8 cellular contexts compared by ENCODE assay signal in genomic region chr1:151458936-151459330, GRCh38. TPM values are rescaled to one million over a fixed set of nuclear protein-coding genes. Genes with fewer than 3 reads are reported as not detected.
DNase-seq lines count a peak whose midpoint lies in the region; ATAC-seq and TF ChIP-seq lines count a peak whose summit lies in the region.

No MANE protein-coding gene starts in this region.

- peak overlapping the region; percentile 55; the same call in 1 of the 2 replicates for H3K9ac ChIP-seq in HCT116 (ENCODE audit: low read length)

- TF ChIP-seq CTCF in HCT116 (IDR thresholded peaks at IDR 0.05 in 2 of 3, conservative IDR thresholded peaks at IDR 0.05 in 1 of 3; ENCODE audit: borderline replicate concordance in 1 of 3, insufficient read depth in 1 of 3, low read depth in 2 of 3, low read length in 2 of 3) = no peak

- ATAC-seq in HCT116 (peak; percentile 70), left lobe of liver (peak; percentile 52), GM19395 (IDR thresholded peaks at IDR 0.05; ENCODE audit: unreplicated experiment) (no peak)

- intact Hi-C loops in HCT116 (cut with micrococcal nuclease) = loop anchor here (1.0 to 5.0 kb wide), 3 partner anchors 14 to 133 kb away; no protein-coding TSS in a partner anchor

- RAD21 ChIA-PET in HCT116 (lab: Charles Lee; ENCODE audit: low non-redundant PET in 1 of 2, low total read pairs in 2 of 2, uncharacterized antibody in 2 of 2, unreplicated experiment in 2 of 2) = interaction anchor here in 1 of 2 experiments (0.8 kb wide), 1 partner anchor 52 kb away, joined by 3 read pairs; the partner anchor contains the start of gene CGN

- H3K27ac ChIP-seq in HCT116 (ENCODE audit: low read depth, low read length) = peak overlapping the region; percentile 49; the same call in 1 of the 2 replicates

- POLR2A ChIA-PET in HCT116 (lab: Charles Lee) = interaction anchor here (1.1 to 2.2 kb wide), 2 partner anchors 16 to 81 kb away, joined by 3 to 15 read pairs; partner anchors contain the start of gene TUFT1

- DNase-seq in EL (peak; percentile 72), HCT116 (ENCODE audit: low read depth, low spot score) (peak; percentile 52), NCI-H146 treated with DMSO at 0.1 percent for 48 hours (lab: John Stamatoyannopoulos, UW; ENCODE audit: unreplicated experiment) (peak; percentile 23), cerebellum (ENCODE audit: low spot score) (peak; percentile 71), left lobe of liver (ENCODE audit: low spot score) (peak; percentile 69)
- DNase-seq in activated CD4-positive, CD25-positive, alpha-beta regulatory T cell treated with anti-CD3 and anti-CD28 coated beads, Interleukin-2, amount 50 U/mL, for 72 hours = peak; percentile 61
- DNase-seq in stimulated activated CD4-positive, alpha-beta T cell treated with anti-CD3 and anti-CD28 coated beads, Interleukin-2, amount 100 ng/mL, for 4 hours (ENCODE audit: low read depth) = peak; percentile 38

- peaks cover 44% of the 10 kb centered on the region for H3K79me2 ChIP-seq in HCT116 (ENCODE audit: insufficient read depth, low read length)

- no TSS peak for BruUV-seq in HCT116 (replicated peaks; lab: Mats Ljungman, UMichigan)

- no peaks in the 10 kb centered on the region; a peak in 1 of 4 replicates for H3K36me3 ChIP-seq in HCT116 (ENCODE audit: control insufficient read depth in 1 of 2, insufficient read depth in 2 of 2, low read length in 2 of 2)

- H2AFZ ChIP-seq in HCT116 (ENCODE audit: low read depth, low read length, poor library complexity, severe bottlenecking) = no peak overlapping the region

- H4K20me1 ChIP-seq in HCT116 (ENCODE audit: insufficient read depth) = no peaks in the 10 kb centered on the region

- peak; percentile 22 for TF ChIP-seq POLR2A in HCT116 (IDR thresholded peaks at IDR 0.05; ENCODE audit: borderline replicate concordance, extremely low read depth, insufficient read depth, insufficient read length)

- peak overlapping the region; percentile 51 to 57 for H3K4me3 ChIP-seq in HCT116 (replicated peaks in 1 of 2; ENCODE audit: low read depth in 1 of 2, low read length in 2 of 2)

- peak overlapping the region; percentile 48 for H3K4me2 ChIP-seq in HCT116 (ENCODE audit: low read length)

- no peaks in the 10 kb centered on the region for H3K9me2 ChIP-seq in HCT116 (ENCODE audit: insufficient read depth)

- TF ChIP-seq RAD21 in HCT116 (IDR thresholded peaks at IDR 0.05; ENCODE audit: low read depth) = no peak

- no peaks in the 10 kb centered on the region for H3K27me3 ChIP-seq in HCT116 (ENCODE audit: insufficient read depth, low read length)

- H3K4me1 ChIP-seq in HCT116 (ENCODE audit: control insufficient read depth in 1 of 2, insufficient read depth in 2 of 2, low read length in 2 of 2) = peaks cover 10 to 19% of the 10 kb centered on the region in 2 experiments; a peak in 3 of 4 replicates

- CTCF ChIA-PET in HCT116 (lab: Charles Lee) = interaction anchor here (0.7 kb wide), 1 partner anchor 275 kb away, joined by 3 read pairs; no protein-coding TSS in a partner anchor

- no peaks in the 10 kb centered on the region for H3K9me3 ChIP-seq in HCT116 (ENCODE audit: control insufficient read depth in 1 of 2, insufficient read depth in 1 of 2, low read depth in 1 of 2, low read length in 2 of 2)

TF ChIP-seq in HCT116, 20 proteins besides CTCF, POLR2A, EP300 and RAD21:
- TF ChIP-seq ZNF274 (IDR thresholded peaks at IDR 0.05; ENCODE audit: low read depth, low read length) (no peak), ELF1 (IDR thresholded peaks at IDR 0.05; ENCODE audit: borderline replicate concordance, low read depth) (no peak), TCF7L2 (IDR thresholded peaks at IDR 0.05; ENCODE audit: borderline replicate concordance, extremely low read depth, insufficient read depth, insufficient read length) (no peak), YY1 (IDR thresholded peaks at IDR 0.05; ENCODE audit: extremely low read depth, insufficient replicate concordance, low read depth, low read length) (no peak), ZBTB33 (IDR thresholded peaks at IDR 0.05; ENCODE audit: extremely low read depth, insufficient replicate concordance, low read length) (no peak), EZH2 (IDR thresholded peaks at IDR 0.05) (no peak), POLR2AphosphoS5 (IDR thresholded peaks at IDR 0.05; ENCODE audit: low read depth, low read length) (no peak; the same call in 1 of the 2 replicates), MAX (IDR thresholded peaks at IDR 0.05) (no peak; the same call in none of the 2 replicates), EZH2phosphoT487 (IDR thresholded peaks at IDR 0.05; ENCODE audit: borderline replicate concordance) (no peak), EGR1 (IDR thresholded peaks at IDR 0.05; ENCODE audit: low read depth) (no peak), ATF3 (IDR thresholded peaks at IDR 0.05) (no peak), SRF (IDR thresholded peaks at IDR 0.05; ENCODE audit: low read depth) (no peak), SIN3A (IDR thresholded peaks at IDR 0.05; ENCODE audit: low read depth) (no peak), SP1 (IDR thresholded peaks at IDR 0.05; ENCODE audit: low read depth) (no peak), JUND (IDR thresholded peaks at IDR 0.05) (no peak), CEBPB (IDR thresholded peaks at IDR 0.05; ENCODE audit: low read depth) (no peak)
- TF ChIP-seq, protein P1, sequence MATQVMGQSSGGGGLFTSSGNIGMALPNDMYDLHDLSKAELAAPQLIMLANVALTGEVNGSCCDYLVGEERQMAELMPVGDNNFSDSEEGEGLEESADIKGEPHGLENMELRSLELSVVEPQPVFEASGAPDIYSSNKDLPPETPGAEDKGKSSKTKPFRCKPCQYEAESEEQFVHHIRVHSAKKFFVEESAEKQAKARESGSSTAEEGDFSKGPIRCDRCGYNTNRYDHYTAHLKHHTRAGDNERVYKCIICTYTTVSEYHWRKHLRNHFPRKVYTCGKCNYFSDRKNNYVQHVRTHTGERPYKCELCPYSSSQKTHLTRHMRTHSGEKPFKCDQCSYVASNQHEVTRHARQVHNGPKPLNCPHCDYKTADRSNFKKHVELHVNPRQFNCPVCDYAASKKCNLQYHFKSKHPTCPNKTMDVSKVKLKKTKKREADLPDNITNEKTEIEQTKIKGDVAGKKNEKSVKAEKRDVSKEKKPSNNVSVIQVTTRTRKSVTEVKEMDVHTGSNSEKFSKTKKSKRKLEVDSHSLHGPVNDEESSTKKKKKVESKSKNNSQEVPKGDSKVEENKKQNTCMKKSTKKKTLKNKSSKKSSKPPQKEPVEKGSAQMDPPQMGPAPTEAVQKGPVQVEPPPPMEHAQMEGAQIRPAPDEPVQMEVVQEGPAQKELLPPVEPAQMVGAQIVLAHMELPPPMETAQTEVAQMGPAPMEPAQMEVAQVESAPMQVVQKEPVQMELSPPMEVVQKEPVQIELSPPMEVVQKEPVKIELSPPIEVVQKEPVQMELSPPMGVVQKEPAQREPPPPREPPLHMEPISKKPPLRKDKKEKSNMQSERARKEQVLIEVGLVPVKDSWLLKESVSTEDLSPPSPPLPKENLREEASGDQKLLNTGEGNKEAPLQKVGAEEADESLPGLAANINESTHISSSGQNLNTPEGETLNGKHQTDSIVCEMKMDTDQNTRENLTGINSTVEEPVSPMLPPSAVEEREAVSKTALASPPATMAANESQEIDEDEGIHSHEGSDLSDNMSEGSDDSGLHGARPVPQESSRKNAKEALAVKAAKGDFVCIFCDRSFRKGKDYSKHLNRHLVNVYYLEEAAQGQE (IDR thresholded peaks at IDR 0.05; ENCODE audit: low read depth) = no peak

RNA-seq across cellular contexts. Expression of gene POGZ, which starts 0.4 kb away (rescaled TPM):
- 80.6 TPM for total RNA-seq in HCT116 (2021; ENCODE audit: unreplicated experiment)
- 32.8 and 39.9 TPM in 2 replicates for polyA plus RNA-seq in HCT116 (2012)
- 96.5 TPM for total RNA-seq in cerebellum
- 29.3 TPM for total RNA-seq in left lobe of liver

RNA-seq across cellular contexts. Expression of gene CGN, which starts 52.3 kb away (rescaled TPM):
- total RNA-seq in HCT116 (2021; ENCODE audit: unreplicated experiment) = 19.7 TPM
- 15.5 and 16.8 TPM in 2 replicates for polyA plus RNA-seq in HCT116 (2012)
- 4.6 TPM for total RNA-seq in cerebellum
- 51.4 TPM for total RNA-seq in left lobe of liver

RNA-seq across cellular contexts. Expression of gene PSMB4, which starts 59.6 kb away (rescaled TPM):
- total RNA-seq in HCT116 (2021; ENCODE audit: unreplicated experiment) = 341 TPM
- polyA plus RNA-seq in HCT116 (2012) = 336 and 390 TPM in 2 replicates
- 158 TPM for total RNA-seq in cerebellum
- 135 TPM for total RNA-seq in left lobe of liver
